In the genomic region with DNA sequence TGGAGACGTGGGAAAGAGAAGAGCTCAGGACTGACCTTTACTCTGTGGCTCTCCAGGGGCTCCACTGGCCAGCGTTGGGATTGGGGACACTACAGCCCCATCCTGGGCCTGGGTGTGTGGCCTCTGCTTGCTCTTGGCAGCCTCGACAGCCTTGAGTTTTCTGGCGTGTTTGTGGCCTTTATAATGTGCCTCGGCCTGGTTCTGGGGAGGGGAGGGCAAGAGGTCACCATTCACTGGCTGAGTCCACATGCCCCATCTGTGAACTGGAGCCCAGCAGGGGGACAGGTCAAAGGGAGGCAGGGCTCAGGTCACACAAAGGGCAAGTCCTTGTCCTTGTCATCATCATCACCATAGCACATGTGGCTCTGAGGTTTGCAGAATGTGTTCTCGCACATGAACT, we compare ENCODE assay signal across 1 cellular context.
A peak's percentile ranks its signal among the peaks of the same experiment; 100 is the strongest.
TF ChIP-seq lines count a peak whose summit lies in the region.

No MANE protein-coding gene starts in this region.

TF ChIP-seq in HepG2, 621 proteins besides CTCF, POLR2A, EP300 and RAD21 (continued from another document and continues in another):
- TF ChIP-seq, protein P1, sequence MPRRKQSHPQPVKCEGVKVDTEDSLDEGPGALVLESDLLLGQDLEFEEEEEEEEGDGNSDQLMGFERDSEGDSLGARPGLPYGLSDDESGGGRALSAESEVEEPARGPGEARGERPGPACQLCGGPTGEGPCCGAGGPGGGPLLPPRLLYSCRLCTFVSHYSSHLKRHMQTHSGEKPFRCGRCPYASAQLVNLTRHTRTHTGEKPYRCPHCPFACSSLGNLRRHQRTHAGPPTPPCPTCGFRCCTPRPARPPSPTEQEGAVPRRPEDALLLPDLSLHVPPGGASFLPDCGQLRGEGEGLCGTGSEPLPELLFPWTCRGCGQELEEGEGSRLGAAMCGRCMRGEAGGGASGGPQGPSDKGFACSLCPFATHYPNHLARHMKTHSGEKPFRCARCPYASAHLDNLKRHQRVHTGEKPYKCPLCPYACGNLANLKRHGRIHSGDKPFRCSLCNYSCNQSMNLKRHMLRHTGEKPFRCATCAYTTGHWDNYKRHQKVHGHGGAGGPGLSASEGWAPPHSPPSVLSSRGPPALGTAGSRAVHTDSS (CRISPR knock-in tag; conservative IDR thresholded peaks at IDR 0.05) = no peak
- TF ChIP-seq ZNF550 (CRISPR knock-in tag; IDR thresholded peaks at IDR 0.05; ENCODE audit: borderline replicate concordance) (no peak), ZFP36L1 (CRISPR knock-in tag; IDR thresholded peaks at IDR 0.05) (no peak), KLF15 (CRISPR knock-in tag; IDR thresholded peaks at IDR 0.05; ENCODE audit: borderline replicate concordance) (no peak), HNRNPH1 (optimal IDR thresholded peaks at IDR 0.05; ENCODE audit: low read depth, low read length) (no peak), ZNF850 (CRISPR knock-in tag; conservative IDR thresholded peaks at IDR 0.05) (no peak), RBAK (CRISPR knock-in tag; IDR thresholded peaks at IDR 0.05) (no peak), FOXO1 (CRISPR knock-in tag; IDR thresholded peaks at IDR 0.05) (0 out of 2 replicates have a peak, but pooled peaks have one; percentile 19), MED8 (CRISPR knock-in tag; IDR thresholded peaks at IDR 0.05; ENCODE audit: insufficient replicate concordance) (no peak), ZNF746 (CRISPR knock-in tag; IDR thresholded peaks at IDR 0.05) (no peak), ZFP36 (IDR thresholded peaks at IDR 0.05; ENCODE audit: borderline replicate concordance, low read depth, low read length, partially characterized antibody) (no peak), ZBTB1 (CRISPR knock-in tag; IDR thresholded peaks at IDR 0.05; ENCODE audit: borderline replicate concordance) (no peak), HNRNPK (IDR thresholded peaks at IDR 0.05; ENCODE audit: low read depth, low read length, poor library complexity, severe bottlenecking) (no peak), BCL6 (CRISPR knock-in tag; IDR thresholded peaks at IDR 0.05) (peak; percentile 48; the same call in 1 of the 2 replicates), ZNF234 (CRISPR knock-in tag; conservative IDR thresholded peaks at IDR 0.05) (no peak), REPIN1 (CRISPR knock-in tag; IDR thresholded peaks at IDR 0.05; ENCODE audit: borderline replicate concordance, low read depth) (0 out of 2 replicates have a peak, but pooled peaks have one; percentile 56), ZNF83 (CRISPR knock-in tag; IDR thresholded peaks at IDR 0.05; ENCODE audit: borderline replicate concordance) (no peak), POLR2G (IDR thresholded peaks at IDR 0.05; ENCODE audit: low read depth, low read length) (no peak), FOXA1 (IDR thresholded peaks at IDR 0.05) (no peak), FOXA1 (CRISPR knock-in tag; IDR thresholded peaks at IDR 0.05) (peak; percentile 27; the same call in 1 of the 2 replicates), GTF2F1 (IDR thresholded peaks at IDR 0.05; ENCODE audit: low read length) (no peak), U2AF2 (IDR thresholded peaks at IDR 0.05; ENCODE audit: low read depth, low read length) (no peak), RXRB (CRISPR knock-in tag; IDR thresholded peaks at IDR 0.05; ENCODE audit: borderline replicate concordance) (peak; percentile 58; the same call in 1 of the 2 replicates), ZFX (CRISPR knock-in tag; IDR thresholded peaks at IDR 0.05; ENCODE audit: low read depth) (peak; percentile 66; the same call in 1 of the 2 replicates), JUNB (CRISPR knock-in tag; IDR thresholded peaks at IDR 0.05; ENCODE audit: borderline replicate concordance) (no peak), ZBTB7A (CRISPR knock-in tag; IDR thresholded peaks at IDR 0.05) (no peak), SOX13 (IDR thresholded peaks at IDR 0.05) (no peak), SOX13 (CRISPR knock-in tag; conservative IDR thresholded peaks at IDR 0.05 in 1 of 2, IDR thresholded peaks at IDR 0.05 in 1 of 2) (peak in 1 of 2 experiments; percentile 36; a peak in 1 of 4 replicates), NFE2L2 (IDR thresholded peaks at IDR 0.05; ENCODE audit: low read length) (no peak), PHF21A (CRISPR knock-in tag; IDR thresholded peaks at IDR 0.05) (peak; percentile 27; the same call in 1 of the 2 replicates), EED (CRISPR knock-in tag; IDR thresholded peaks at IDR 0.05) (peak; percentile 73; the same call in 1 of the 2 replicates), STAT5B (CRISPR knock-in tag; IDR thresholded peaks at IDR 0.05) (no peak), HIVEP1 (CRISPR knock-in tag; IDR thresholded peaks at IDR 0.05) (no peak)
- TF ChIP-seq, protein P2, sequence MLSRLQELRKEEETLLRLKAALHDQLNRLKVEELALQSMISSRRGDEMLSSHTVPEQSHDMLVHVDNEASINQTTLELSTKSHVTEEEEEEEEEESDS (CRISPR knock-in tag; IDR thresholded peaks at IDR 0.05; ENCODE audit: borderline replicate concordance) = no peak
- TF ChIP-seq, protein P3, sequence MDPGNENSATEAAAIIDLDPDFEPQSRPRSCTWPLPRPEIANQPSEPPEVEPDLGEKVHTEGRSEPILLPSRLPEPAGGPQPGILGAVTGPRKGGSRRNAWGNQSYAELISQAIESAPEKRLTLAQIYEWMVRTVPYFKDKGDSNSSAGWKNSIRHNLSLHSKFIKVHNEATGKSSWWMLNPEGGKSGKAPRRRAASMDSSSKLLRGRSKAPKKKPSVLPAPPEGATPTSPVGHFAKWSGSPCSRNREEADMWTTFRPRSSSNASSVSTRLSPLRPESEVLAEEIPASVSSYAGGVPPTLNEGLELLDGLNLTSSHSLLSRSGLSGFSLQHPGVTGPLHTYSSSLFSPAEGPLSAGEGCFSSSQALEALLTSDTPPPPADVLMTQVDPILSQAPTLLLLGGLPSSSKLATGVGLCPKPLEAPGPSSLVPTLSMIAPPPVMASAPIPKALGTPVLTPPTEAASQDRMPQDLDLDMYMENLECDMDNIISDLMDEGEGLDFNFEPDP (CRISPR knock-in tag; conservative IDR thresholded peaks at IDR 0.05) = no peak
- TF ChIP-seq, protein P4, sequence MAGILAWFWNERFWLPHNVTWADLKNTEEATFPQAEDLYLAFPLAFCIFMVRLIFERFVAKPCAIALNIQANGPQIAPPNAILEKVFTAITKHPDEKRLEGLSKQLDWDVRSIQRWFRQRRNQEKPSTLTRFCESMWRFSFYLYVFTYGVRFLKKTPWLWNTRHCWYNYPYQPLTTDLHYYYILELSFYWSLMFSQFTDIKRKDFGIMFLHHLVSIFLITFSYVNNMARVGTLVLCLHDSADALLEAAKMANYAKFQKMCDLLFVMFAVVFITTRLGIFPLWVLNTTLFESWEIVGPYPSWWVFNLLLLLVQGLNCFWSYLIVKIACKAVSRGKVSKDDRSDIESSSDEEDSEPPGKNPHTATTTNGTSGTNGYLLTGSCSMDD (CRISPR knock-in tag; IDR thresholded peaks at IDR 0.05) = no peak
- TF ChIP-seq, protein P5, sequence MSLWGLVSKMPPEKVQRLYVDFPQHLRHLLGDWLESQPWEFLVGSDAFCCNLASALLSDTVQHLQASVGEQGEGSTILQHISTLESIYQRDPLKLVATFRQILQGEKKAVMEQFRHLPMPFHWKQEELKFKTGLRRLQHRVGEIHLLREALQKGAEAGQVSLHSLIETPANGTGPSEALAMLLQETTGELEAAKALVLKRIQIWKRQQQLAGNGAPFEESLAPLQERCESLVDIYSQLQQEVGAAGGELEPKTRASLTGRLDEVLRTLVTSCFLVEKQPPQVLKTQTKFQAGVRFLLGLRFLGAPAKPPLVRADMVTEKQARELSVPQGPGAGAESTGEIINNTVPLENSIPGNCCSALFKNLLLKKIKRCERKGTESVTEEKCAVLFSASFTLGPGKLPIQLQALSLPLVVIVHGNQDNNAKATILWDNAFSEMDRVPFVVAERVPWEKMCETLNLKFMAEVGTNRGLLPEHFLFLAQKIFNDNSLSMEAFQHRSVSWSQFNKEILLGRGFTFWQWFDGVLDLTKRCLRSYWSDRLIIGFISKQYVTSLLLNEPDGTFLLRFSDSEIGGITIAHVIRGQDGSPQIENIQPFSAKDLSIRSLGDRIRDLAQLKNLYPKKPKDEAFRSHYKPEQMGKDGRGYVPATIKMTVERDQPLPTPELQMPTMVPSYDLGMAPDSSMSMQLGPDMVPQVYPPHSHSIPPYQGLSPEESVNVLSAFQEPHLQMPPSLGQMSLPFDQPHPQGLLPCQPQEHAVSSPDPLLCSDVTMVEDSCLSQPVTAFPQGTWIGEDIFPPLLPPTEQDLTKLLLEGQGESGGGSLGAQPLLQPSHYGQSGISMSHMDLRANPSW (CRISPR knock-in tag; IDR thresholded peaks at IDR 0.05; ENCODE audit: borderline replicate concordance) = no peak
- TF ChIP-seq, protein P6, sequence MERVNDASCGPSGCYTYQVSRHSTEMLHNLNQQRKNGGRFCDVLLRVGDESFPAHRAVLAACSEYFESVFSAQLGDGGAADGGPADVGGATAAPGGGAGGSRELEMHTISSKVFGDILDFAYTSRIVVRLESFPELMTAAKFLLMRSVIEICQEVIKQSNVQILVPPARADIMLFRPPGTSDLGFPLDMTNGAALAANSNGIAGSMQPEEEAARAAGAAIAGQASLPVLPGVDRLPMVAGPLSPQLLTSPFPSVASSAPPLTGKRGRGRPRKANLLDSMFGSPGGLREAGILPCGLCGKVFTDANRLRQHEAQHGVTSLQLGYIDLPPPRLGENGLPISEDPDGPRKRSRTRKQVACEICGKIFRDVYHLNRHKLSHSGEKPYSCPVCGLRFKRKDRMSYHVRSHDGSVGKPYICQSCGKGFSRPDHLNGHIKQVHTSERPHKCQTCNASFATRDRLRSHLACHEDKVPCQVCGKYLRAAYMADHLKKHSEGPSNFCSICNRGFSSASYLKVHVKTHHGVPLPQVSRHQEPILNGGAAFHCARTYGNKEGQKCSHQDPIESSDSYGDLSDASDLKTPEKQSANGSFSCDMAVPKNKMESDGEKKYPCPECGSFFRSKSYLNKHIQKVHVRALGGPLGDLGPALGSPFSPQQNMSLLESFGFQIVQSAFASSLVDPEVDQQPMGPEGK (CRISPR knock-in tag; IDR thresholded peaks at IDR 0.05) = 0 out of 2 replicates have a peak, but pooled peaks have one; percentile 40
- TF ChIP-seq, protein P7, sequence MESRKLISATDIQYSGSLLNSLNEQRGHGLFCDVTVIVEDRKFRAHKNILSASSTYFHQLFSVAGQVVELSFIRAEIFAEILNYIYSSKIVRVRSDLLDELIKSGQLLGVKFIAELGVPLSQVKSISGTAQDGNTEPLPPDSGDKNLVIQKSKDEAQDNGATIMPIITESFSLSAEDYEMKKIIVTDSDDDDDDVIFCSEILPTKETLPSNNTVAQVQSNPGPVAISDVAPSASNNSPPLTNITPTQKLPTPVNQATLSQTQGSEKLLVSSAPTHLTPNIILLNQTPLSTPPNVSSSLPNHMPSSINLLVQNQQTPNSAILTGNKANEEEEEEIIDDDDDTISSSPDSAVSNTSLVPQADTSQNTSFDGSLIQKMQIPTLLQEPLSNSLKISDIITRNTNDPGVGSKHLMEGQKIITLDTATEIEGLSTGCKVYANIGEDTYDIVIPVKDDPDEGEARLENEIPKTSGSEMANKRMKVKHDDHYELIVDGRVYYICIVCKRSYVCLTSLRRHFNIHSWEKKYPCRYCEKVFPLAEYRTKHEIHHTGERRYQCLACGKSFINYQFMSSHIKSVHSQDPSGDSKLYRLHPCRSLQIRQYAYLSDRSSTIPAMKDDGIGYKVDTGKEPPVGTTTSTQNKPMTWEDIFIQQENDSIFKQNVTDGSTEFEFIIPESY (CRISPR knock-in tag; IDR thresholded peaks at IDR 0.05) = no peak
- TF ChIP-seq, protein P8, sequence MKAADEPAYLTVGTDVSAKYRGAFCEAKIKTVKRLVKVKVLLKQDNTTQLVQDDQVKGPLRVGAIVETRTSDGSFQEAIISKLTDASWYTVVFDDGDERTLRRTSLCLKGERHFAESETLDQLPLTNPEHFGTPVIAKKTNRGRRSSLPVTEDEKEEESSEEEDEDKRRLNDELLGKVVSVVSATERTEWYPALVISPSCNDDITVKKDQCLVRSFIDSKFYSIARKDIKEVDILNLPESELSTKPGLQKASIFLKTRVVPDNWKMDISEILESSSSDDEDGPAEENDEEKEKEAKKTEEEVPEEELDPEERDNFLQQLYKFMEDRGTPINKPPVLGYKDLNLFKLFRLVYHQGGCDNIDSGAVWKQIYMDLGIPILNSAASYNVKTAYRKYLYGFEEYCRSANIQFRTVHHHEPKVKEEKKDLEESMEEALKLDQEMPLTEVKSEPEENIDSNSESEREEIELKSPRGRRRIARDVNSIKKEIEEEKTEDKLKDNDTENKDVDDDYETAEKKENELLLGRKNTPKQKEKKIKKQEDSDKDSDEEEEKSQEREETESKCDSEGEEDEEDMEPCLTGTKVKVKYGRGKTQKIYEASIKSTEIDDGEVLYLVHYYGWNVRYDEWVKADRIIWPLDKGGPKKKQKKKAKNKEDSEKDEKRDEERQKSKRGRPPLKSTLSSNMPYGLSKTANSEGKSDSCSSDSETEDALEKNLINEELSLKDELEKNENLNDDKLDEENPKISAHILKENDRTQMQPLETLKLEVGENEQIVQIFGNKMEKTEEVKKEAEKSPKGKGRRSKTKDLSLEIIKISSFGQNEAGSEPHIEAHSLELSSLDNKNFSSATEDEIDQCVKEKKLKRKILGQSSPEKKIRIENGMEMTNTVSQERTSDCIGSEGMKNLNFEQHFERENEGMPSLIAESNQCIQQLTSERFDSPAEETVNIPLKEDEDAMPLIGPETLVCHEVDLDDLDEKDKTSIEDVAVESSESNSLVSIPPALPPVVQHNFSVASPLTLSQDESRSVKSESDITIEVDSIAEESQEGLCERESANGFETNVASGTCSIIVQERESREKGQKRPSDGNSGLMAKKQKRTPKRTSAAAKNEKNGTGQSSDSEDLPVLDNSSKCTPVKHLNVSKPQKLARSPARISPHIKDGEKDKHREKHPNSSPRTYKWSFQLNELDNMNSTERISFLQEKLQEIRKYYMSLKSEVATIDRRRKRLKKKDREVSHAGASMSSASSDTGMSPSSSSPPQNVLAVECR (CRISPR knock-in tag; IDR thresholded peaks at IDR 0.05; ENCODE audit: borderline replicate concordance) = peak; percentile 36; the same call in 1 of the 2 replicates
- TF ChIP-seq, protein P9, sequence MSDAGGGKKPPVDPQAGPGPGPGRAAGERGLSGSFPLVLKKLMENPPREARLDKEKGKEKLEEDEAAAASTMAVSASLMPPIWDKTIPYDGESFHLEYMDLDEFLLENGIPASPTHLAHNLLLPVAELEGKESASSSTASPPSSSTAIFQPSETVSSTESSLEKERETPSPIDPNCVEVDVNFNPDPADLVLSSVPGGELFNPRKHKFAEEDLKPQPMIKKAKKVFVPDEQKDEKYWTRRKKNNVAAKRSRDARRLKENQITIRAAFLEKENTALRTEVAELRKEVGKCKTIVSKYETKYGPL (CRISPR knock-in tag; IDR thresholded peaks at IDR 0.05) = no peak
- TF ChIP-seq, protein P10, sequence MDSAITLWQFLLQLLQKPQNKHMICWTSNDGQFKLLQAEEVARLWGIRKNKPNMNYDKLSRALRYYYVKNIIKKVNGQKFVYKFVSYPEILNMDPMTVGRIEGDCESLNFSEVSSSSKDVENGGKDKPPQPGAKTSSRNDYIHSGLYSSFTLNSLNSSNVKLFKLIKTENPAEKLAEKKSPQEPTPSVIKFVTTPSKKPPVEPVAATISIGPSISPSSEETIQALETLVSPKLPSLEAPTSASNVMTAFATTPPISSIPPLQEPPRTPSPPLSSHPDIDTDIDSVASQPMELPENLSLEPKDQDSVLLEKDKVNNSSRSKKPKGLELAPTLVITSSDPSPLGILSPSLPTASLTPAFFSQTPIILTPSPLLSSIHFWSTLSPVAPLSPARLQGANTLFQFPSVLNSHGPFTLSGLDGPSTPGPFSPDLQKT (CRISPR knock-in tag; IDR thresholded peaks at IDR 0.05; ENCODE audit: borderline replicate concordance) = no peak
